In the genomic region with DNA sequence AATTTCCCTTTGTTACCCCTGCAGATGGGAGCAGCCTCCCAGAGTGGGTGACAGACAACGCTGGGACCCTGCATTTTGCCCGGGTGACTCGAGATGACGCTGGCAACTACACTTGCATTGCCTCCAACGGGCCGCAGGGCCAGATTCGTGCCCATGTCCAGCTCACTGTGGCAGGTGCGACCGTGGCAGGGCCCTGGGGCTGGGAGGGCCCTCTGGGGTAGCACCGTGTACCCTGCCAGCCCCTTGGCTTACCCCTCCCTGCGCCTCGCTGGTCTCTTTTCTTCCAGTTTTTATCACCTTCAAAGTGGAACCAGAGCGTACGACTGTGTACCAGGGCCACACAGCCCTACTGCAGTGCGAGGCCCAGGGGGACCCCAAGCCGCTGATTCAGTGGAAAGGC, we compare ENCODE assay signal across 18 cellular contexts.
"Had no signal": no experiment of that assay in that cellular context is flagged by ENCODE, and none has a peak within 500 bp of the region (broad histone marks: within the 10 kb centered on the region; RNA-seq: fewer than 3 reads in every experiment).

No MANE protein-coding gene starts in this region.

- ATAC-seq: mucosa of descending colon had no signal

- H3K4me1 ChIP-seq: colonic mucosa had no signal

- DNase-seq: activated CD4-positive, alpha-beta T cell treated with anti-CD3 and anti-CD28 coated beads, Interleukin-2, amount 10 ng/mL, durations not matched to agents 24 days and 14 days; activated CD4-positive, CD25-positive, alpha-beta regulatory T cell; activated CD8-positive, alpha-beta memory T cell treated with anti-CD3 and anti-CD28 coated beads for 24 hours; activated naive CD4-positive, alpha-beta T cell treated with anti-CD3 and anti-CD28 coated beads, Interleukin-2, amount 10 ng/mL, durations not matched to agents 7 days and 5 days; activated T-cell treated with anti-CD3 and anti-CD28 coated beads for 4 hours; colonic mucosa; foreskin fibroblast; glutamatergic neuron; left ventricle myocardium inferior; mucosa of descending colon; nucleus accumbens; posterior cingulate gyrus; retina; stimulated activated CD4-positive, alpha-beta T cell treated with anti-CD3 and anti-CD28 coated beads, Interleukin-2, amount 100 ng/mL, for 48 hours; testis had no signal

- H3K36me3 ChIP-seq: colonic mucosa, left ventricle myocardium inferior had no signal

- H3K27ac Mint-ChIP-seq: activated CD4-positive, alpha-beta T cell treated with anti-CD3 and anti-CD28 coated beads, Interleukin-2, amount 10 ng/mL, durations not matched to agents 24 days and 14 days; activated naive CD4-positive, alpha-beta T cell treated with anti-CD3 and anti-CD28 coated beads, Interleukin-2, amount 10 ng/mL, durations not matched to agents 7 days and 5 days; memory B cell had no signal

- H3K9me3 ChIP-seq: colonic mucosa, left ventricle myocardium inferior, mucosa of descending colon, testis had no signal

- H3K36me3 Mint-ChIP-seq: activated naive CD4-positive, alpha-beta T cell treated with anti-CD3 and anti-CD28 coated beads, Interleukin-2, amount 10 ng/mL, durations not matched to agents 7 days and 5 days; memory B cell; naive thymus-derived CD4-positive, alpha-beta T cell had no signal

- H3K27me3 ChIP-seq: colonic mucosa, testis had no signal

- H3K4me3 ChIP-seq: colonic mucosa, left ventricle myocardium inferior, mucosa of descending colon, testis had no signal

- H3K9me3 Mint-ChIP-seq: activated CD4-positive, alpha-beta T cell treated with anti-CD3 and anti-CD28 coated beads, Interleukin-2, amount 10 ng/mL, durations not matched to agents 24 days and 14 days; activated naive CD4-positive, alpha-beta T cell treated with anti-CD3 and anti-CD28 coated beads, Interleukin-2, amount 10 ng/mL, durations not matched to agents 7 days and 5 days; memory B cell; naive thymus-derived CD4-positive, alpha-beta T cell; stimulated activated naive CD8-positive, alpha-beta T cell treated with anti-CD3 and anti-CD28 coated beads, Interleukin-15, Interleukin-2, amounts not matched to agents 100 ng/mL and 50 ng/mL, for 24 hours had no signal

- H3K27me3 Mint-ChIP-seq: naive thymus-derived CD4-positive, alpha-beta T cell; stimulated activated naive CD8-positive, alpha-beta T cell treated with anti-CD3 and anti-CD28 coated beads, Interleukin-15, Interleukin-2, amounts not matched to agents 100 ng/mL and 50 ng/mL, for 24 hours had no signal

- H3K27ac ChIP-seq: colonic mucosa, left ventricle myocardium inferior, testis had no signal

- H3K4me3 Mint-ChIP-seq: activated CD4-positive, alpha-beta T cell treated with anti-CD3 and anti-CD28 coated beads, Interleukin-2, amount 10 ng/mL, durations not matched to agents 24 days and 14 days; activated naive CD4-positive, alpha-beta T cell treated with anti-CD3 and anti-CD28 coated beads, Interleukin-2, amount 10 ng/mL, durations not matched to agents 7 days and 5 days; memory B cell had no signal
